ENCODE assay signal across 23 cellular contexts in the genomic region with DNA sequence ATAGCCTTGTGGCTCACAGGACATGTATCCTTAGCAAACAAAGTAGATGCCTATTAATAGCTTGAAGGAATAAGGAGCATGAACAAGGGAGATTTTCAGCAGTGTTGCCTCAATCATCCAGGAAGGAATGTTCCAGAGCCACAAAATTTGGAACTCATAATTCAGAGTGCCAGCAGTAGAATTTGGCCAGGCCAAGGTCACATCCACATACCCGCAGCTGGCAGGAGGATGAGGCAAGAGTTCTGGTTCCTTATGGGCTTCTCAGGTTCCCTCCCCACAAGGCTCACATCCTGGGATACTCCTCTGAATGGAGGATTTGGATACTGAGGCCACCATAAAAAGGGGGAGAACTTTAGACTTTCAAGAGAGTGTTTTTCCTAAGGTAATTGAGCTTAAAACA.
"Had no signal": no experiment of that assay in that cellular context is flagged by ENCODE, and none has a peak within 500 bp of the region (broad histone marks: within the 10 kb centered on the region; RNA-seq: fewer than 3 reads in every experiment).

No MANE protein-coding gene starts in this region.

- DNase-seq: activated CD4-positive, alpha-beta T cell treated with anti-CD3 and anti-CD28 coated beads for 36 hours; activated CD4-positive, alpha-beta T cell treated with anti-CD3 and anti-CD28 coated beads, Interleukin-2, amount 50 U/mL, for 4 hours; activated CD8-positive, alpha-beta memory T cell treated with anti-CD3 and anti-CD28 coated beads, Interleukin-2, amount 50 U/mL, for 48 hours; activated effector memory CD4-positive, alpha-beta T cell treated with Interleukin-2 at 50 U/mL for 16 hours; activated naive CD4-positive, alpha-beta T cell treated with anti-CD3 and anti-CD28 coated beads, Interleukin-2, amount 50 U/mL, for 16 hours; activated T-cell treated with anti-CD3 and anti-CD28 coated beads, Interleukin-2, amount 50 U/mL, for 4 hours; dorsolateral prefrontal cortex; foreskin melanocyte; glutamatergic neuron; kidney glomerular epithelial cell; left lung; naive thymus-derived CD8-positive, alpha-beta T cell; retina; spleen; stimulated activated CD4-positive, alpha-beta T cell treated with anti-CD3 and anti-CD28 coated beads, Interleukin-4, amount 100 ng/mL, for 1 hour; stimulated activated naive CD4-positive, alpha-beta T cell; T-helper 9 cell; testis; upper lobe of left lung had no signal

- H3K27ac ChIP-seq: esophagus muscularis mucosa, hepatocyte, left lung, neural progenitor cell, spleen, testis, upper lobe of left lung had no signal

- ATAC-seq: activated CD4-positive, alpha-beta T cell treated with anti-CD3 and anti-CD28 coated beads for 36 hours; activated T-cell treated with anti-CD3 and anti-CD28 coated beads, Interleukin-2, amount 50 U/mL, for 4 hours; left lung; naive thymus-derived CD8-positive, alpha-beta T cell; WTC11 had no signal

- H3K4me3 ChIP-seq: dorsolateral prefrontal cortex, esophagus muscularis mucosa, hepatocyte, left lung, neural progenitor cell, spleen, testis, upper lobe of left lung had no signal
